8 cellular contexts compared by ENCODE assay signal in genomic region chr2:10120158-10120937, GRCh38. TPM values are rescaled to one million over a fixed set of nuclear protein-coding genes. Genes with fewer than 3 reads are reported as not detected.
DNase-seq lines count a peak whose midpoint lies in the region; ATAC-seq, FAIRE-seq and TF ChIP-seq lines count a peak whose summit lies in the region.

No MANE protein-coding gene starts in this region.

- ATAC-seq in GM19035 (IDR thresholded peaks at IDR 0.05; ENCODE audit: unreplicated experiment) (peak; percentile 56), HG03196 (IDR thresholded peaks at IDR 0.05; ENCODE audit: unreplicated experiment) (peak; percentile 56)

- peak overlapping the region; percentile 78 for H3K4me3 ChIP-seq in AG10803 (ENCODE audit: low read length)
- H3K4me3 ChIP-seq in WERI-Rb-1 (ENCODE audit: low read depth, low read length) = peak overlapping the region; percentile 68
- H3K4me3 ChIP-seq in bronchial epithelial cell (ENCODE audit: low read depth, low read length) = peak overlapping the region; percentile 50

- peak overlapping the region; percentile 99 for H3K27ac ChIP-seq in WERI-Rb-1

- no peak for TF ChIP-seq CTCF in AG10803 (conservative IDR thresholded peaks at IDR 0.05; ENCODE audit: low read length)
- no peak for TF ChIP-seq CTCF in WERI-Rb-1 (IDR thresholded peaks at IDR 0.05; ENCODE audit: low read depth, low read length)
- no peak for TF ChIP-seq CTCF in bronchial epithelial cell (IDR thresholded peaks at IDR 0.05; ENCODE audit: insufficient read depth, low read length, severe bottlenecking)

- no peaks in the 10 kb centered on the region for H3K9me3 ChIP-seq in WERI-Rb-1 (ENCODE audit: severe bottlenecking)

- H3K27me3 ChIP-seq in WERI-Rb-1 (ENCODE audit: insufficient read depth, low read depth, severe bottlenecking) (no peaks in the 10 kb centered on the region), bronchial epithelial cell (ENCODE audit: control insufficient read depth, insufficient read depth, low read length) (no peaks in the 10 kb centered on the region)

- peak; percentile 85 for DNase-seq in AG10803 (ENCODE audit: low read depth)
- DNase-seq in NCI-H2227 treated with DMSO at 0.1 percent for 48 hours (lab: John Stamatoyannopoulos, UW) = peak; percentile 92
- DNase-seq in WERI-Rb-1 = peak; percentile 99
- DNase-seq in bronchial epithelial cell (ENCODE audit: low read depth) = peak; percentile 88
- peak; percentile 92 for DNase-seq in iris pigment epithelial cell (ENCODE audit: low read depth)
- DNase-seq in stimulated activated CD4-positive, alpha-beta T cell treated with anti-CD3 and anti-CD28 coated beads, Interleukin-12 subunit alpha, Interleukin-12 subunit beta, amount 100 ng/mL, for 48 hours (ENCODE audit: low read depth in 2 of 3, low spot score in 1 of 3) = peak; percentile 92 to 98 (median 92)

- FAIRE-seq in bronchial epithelial cell (lab: Jason Lieb, UNC) = no peak

- H3K36me3 ChIP-seq in WERI-Rb-1 (peaks cover 33% of the 10 kb centered on the region), bronchial epithelial cell (ENCODE audit: control insufficient read depth, insufficient read depth, low read length) (no peaks in the 10 kb centered on the region)

RNA-seq across cellular contexts. Expression of gene RRM2, which starts 2.2 kb away (rescaled TPM):
- total RNA-seq in bronchial epithelial cell = 1.0 and 1.8 TPM in 2 replicates

RNA-seq across cellular contexts. Expression of gene CYS1, which starts 40.1 kb away (rescaled TPM):
- 0.26 TPM in 2 replicates for total RNA-seq in bronchial epithelial cell

Comparison
In these comparisons a context has a peak if more than half of its experiments do, and no peak if none do; other contexts are left out.
1. Peak in every context shown above with its lines: DNase-seq, ATAC-seq, H3K4me3 ChIP-seq and H3K27ac ChIP-seq.